Comparison of ENCODE assay signal across 1 cellular context in genomic region chr7:155603190-155603857, GRCh38.
TF ChIP-seq lines count a peak whose summit lies in the region.

No MANE protein-coding gene starts in this region.

TF ChIP-seq in GM23338, 12 proteins besides CTCF, POLR2A, EP300 and RAD21 (continued from another document):
- TF ChIP-seq ZNF462 (CRISPR knock-in tag; IDR thresholded peaks at IDR 0.05) (no peak), ZNF114 (CRISPR knock-in tag; IDR thresholded peaks at IDR 0.05) (no peak), POLR2AphosphoS5 (IDR thresholded peaks at IDR 0.05; ENCODE audit: low read depth) (no peak), EZH2phosphoT487 (IDR thresholded peaks at IDR 0.05; ENCODE audit: unreplicated experiment) (no peak), REST (IDR thresholded peaks at IDR 0.05; ENCODE audit: unreplicated experiment) (no peak), EZH2 (IDR thresholded peaks at IDR 0.05; ENCODE audit: low read depth, unreplicated experiment) (no peak), ETS1 (IDR thresholded peaks at IDR 0.05) (no peak), CREB1 (CRISPR knock-in tag; IDR thresholded peaks at IDR 0.05; ENCODE audit: low read depth) (no peak), STAT1 (IDR thresholded peaks at IDR 0.05; ENCODE audit: unreplicated experiment) (no peak)
